In genomic region chr22:44797181-44797720, GRCh38 we compare ENCODE assay signal across 13 cellular contexts. TPM values are rescaled to one million over a fixed set of nuclear protein-coding genes. Genes with fewer than 3 reads are reported as not detected.
"Had no signal": no experiment of that assay in that cellular context is flagged by ENCODE, and none has a peak within 500 bp of the region (broad histone marks: within the 10 kb centered on the region; RNA-seq: fewer than 3 reads in every experiment).

No MANE protein-coding gene starts in this region.

- H3K4me1 Mint-ChIP-seq: memory B cell had no signal

- H3K27me3 ChIP-seq: cardiac muscle cell, ovary, tibial nerve had no signal

- DNase-seq: activated CD4-positive, alpha-beta T cell treated with anti-CD3 and anti-CD28 coated beads, Interleukin-2, amount 50 U/mL, for 48 hours; activated naive CD4-positive, alpha-beta T cell treated with anti-CD3 and anti-CD28 coated beads, Interleukin-2, amount 50 U/mL, for 16 hours; activated T-cell treated with anti-CD3 and anti-CD28 coated beads, Interleukin-2, amount 50 U/mL, for 24 hours; left ventricle myocardium inferior; ovary; stimulated activated CD4-positive, alpha-beta T cell treated with anti-CD3 and anti-CD28 coated beads, Interleukin-12 subunit alpha, Interleukin-12 subunit beta, amount 100 ng/mL, for 4 hours; stimulated activated CD4-positive, alpha-beta T cell treated with anti-CD3 and anti-CD28 coated beads, Interleukin-2, amount 100 ng/mL, for 24 hours; T-helper 1 cell had no signal

- H3K4me3 Mint-ChIP-seq: activated T-cell treated with anti-CD3 and anti-CD28 coated beads, Interleukin-2, amount 50 U/mL, for 24 hours; memory B cell; stimulated activated effector memory CD8-positive, alpha-beta T cell treated with anti-CD3 and anti-CD28 coated beads, Interleukin-12 subunit alpha, Interleukin-12 subunit beta, amount 100 ng/mL, for 72 hours had no signal

- H3K4me1 ChIP-seq: esophagus muscularis mucosa, left ventricle myocardium inferior, tibial nerve had no signal

- H3K4me3 ChIP-seq: cardiac muscle cell, esophagus muscularis mucosa, left ventricle myocardium inferior, ovary, tibial nerve had no signal

- H3K27ac ChIP-seq: cardiac muscle cell, esophagus muscularis mucosa, left ventricle myocardium inferior, ovary, tibial nerve had no signal

- H3K9me3 Mint-ChIP-seq: activated T-cell treated with anti-CD3 and anti-CD28 coated beads, Interleukin-2, amount 50 U/mL, for 24 hours; memory B cell; stimulated activated effector memory CD8-positive, alpha-beta T cell treated with anti-CD3 and anti-CD28 coated beads, Interleukin-12 subunit alpha, Interleukin-12 subunit beta, amount 100 ng/mL, for 72 hours had no signal

- H3K36me3 ChIP-seq: cardiac muscle cell, esophagus muscularis mucosa, left ventricle myocardium inferior, ovary, tibial nerve had no signal

- H3K27ac Mint-ChIP-seq: activated T-cell treated with anti-CD3 and anti-CD28 coated beads, Interleukin-2, amount 50 U/mL, for 24 hours; memory B cell; stimulated activated effector memory CD8-positive, alpha-beta T cell treated with anti-CD3 and anti-CD28 coated beads, Interleukin-12 subunit alpha, Interleukin-12 subunit beta, amount 100 ng/mL, for 72 hours had no signal

- H3K36me3 Mint-ChIP-seq: memory B cell; stimulated activated effector memory CD8-positive, alpha-beta T cell treated with anti-CD3 and anti-CD28 coated beads, Interleukin-12 subunit alpha, Interleukin-12 subunit beta, amount 100 ng/mL, for 72 hours had no signal

- H3K9me3 ChIP-seq: esophagus muscularis mucosa, left ventricle myocardium inferior, ovary, tibial nerve had no signal

RNA-seq across cellular contexts. Expression of gene ARHGAP8, which starts 44.9 kb away (rescaled TPM):
- total RNA-seq: left ventricle myocardium inferior had no signal
